Comparison of ENCODE assay signal across 22 cellular contexts in genomic region chr4:47619691-47620090, GRCh38.
"Had no signal": no experiment of that assay in that cellular context is flagged by ENCODE, and none has a peak within 500 bp of the region (broad histone marks: within the 10 kb centered on the region; RNA-seq: fewer than 3 reads in every experiment).

No MANE protein-coding gene starts in this region.

- H3K27ac ChIP-seq: colonic mucosa, epithelial cell of prostate, gastrocnemius medialis, left lung, lower lobe of right lung had no signal

- H3K4me3 ChIP-seq: colonic mucosa, esophagus squamous epithelium, gastrocnemius medialis, heart right ventricle, left lung, lower lobe of right lung, mucosa of descending colon had no signal

- H3K9me3 ChIP-seq: colonic mucosa, esophagus squamous epithelium, gastrocnemius medialis, heart right ventricle, left lung, lower lobe of right lung, mucosa of descending colon had no signal

- H3K27me3 ChIP-seq: colonic mucosa, esophagus squamous epithelium, gastrocnemius medialis, heart right ventricle, left lung had no signal

- H3K9me3 Mint-ChIP-seq: dendritic cell treated with granulocyte-macrophage colony-stimulating factor and Interleukin-4, amounts not matched to agents 40 ng/mL and 50 ng/mL, for 4 days; effector memory CD8-positive, alpha-beta T cell; endodermal cell had no signal

- H3K4me1 Mint-ChIP-seq: endodermal cell; mesothelial cell of epicardium; naive B cell; naive thymus-derived CD8-positive, alpha-beta T cell had no signal

- ATAC-seq: effector memory CD8-positive, alpha-beta T cell; esophagus mucosa; gastrocnemius medialis; left lung; lower lobe of right lung; mucosa of descending colon; naive thymus-derived CD8-positive, alpha-beta T cell had no signal

- H3K27ac Mint-ChIP-seq: dendritic cell treated with granulocyte-macrophage colony-stimulating factor and Interleukin-4, amounts not matched to agents 40 ng/mL and 50 ng/mL, for 4 days; effector memory CD8-positive, alpha-beta T cell; endodermal cell; mesothelial cell of epicardium; naive B cell; naive thymus-derived CD8-positive, alpha-beta T cell had no signal

- H3K4me3 Mint-ChIP-seq: dendritic cell treated with granulocyte-macrophage colony-stimulating factor and Interleukin-4, amounts not matched to agents 40 ng/mL and 50 ng/mL, for 4 days; effector memory CD8-positive, alpha-beta T cell; endodermal cell; mesothelial cell of epicardium; naive B cell; naive thymus-derived CD8-positive, alpha-beta T cell had no signal

- H3K27me3 Mint-ChIP-seq: dendritic cell treated with granulocyte-macrophage colony-stimulating factor and Interleukin-4, amounts not matched to agents 40 ng/mL and 50 ng/mL, for 4 days; effector memory CD8-positive, alpha-beta T cell; naive B cell had no signal

- H3K4me1 ChIP-seq: colonic mucosa, esophagus squamous epithelium, gastrocnemius medialis, heart right ventricle, left lung, lower lobe of right lung had no signal

- DNase-seq: colonic mucosa; cortex of kidney; effector CD8-positive, alpha-beta T cell; effector memory CD8-positive, alpha-beta T cell; endodermal cell; erythroblast; esophagus squamous epithelium; foreskin fibroblast; foreskin melanocyte; gastrocnemius medialis; heart right ventricle; hippocampal formation; left lung; lower lobe of right lung; mesenchymal stem cell; mucosa of descending colon; naive B cell; naive thymus-derived CD8-positive, alpha-beta T cell had no signal

- H3K36me3 ChIP-seq: colonic mucosa, esophagus squamous epithelium, gastrocnemius medialis, heart right ventricle, left lung, lower lobe of right lung had no signal
